Comparison of ENCODE assay signal across 17 cellular contexts in the genomic region with DNA sequence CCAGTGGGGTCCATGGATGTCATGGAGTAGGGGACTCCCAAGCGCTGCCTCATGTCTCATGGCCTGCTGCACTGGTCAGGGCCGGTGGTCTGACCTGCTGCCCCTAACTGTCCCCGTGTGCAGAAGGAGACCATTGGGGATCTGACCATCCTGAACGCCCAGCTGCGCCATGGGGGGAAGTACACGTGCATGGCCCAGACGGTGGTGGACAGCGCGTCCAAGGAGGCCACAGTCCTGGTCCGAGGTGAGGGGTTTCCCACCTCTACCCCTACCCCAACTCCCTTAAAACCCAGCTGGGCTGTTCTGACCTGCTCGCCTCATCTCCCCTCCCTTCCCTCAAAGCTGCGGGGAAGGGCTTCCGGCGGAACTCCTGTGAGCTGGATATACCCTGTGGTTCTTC. TPM values are rescaled to one million over a fixed set of nuclear protein-coding genes. Genes with fewer than 3 reads are reported as not detected.
DNase-seq lines count a peak whose midpoint lies in the region; ATAC-seq, FAIRE-seq and TF ChIP-seq lines count a peak whose summit lies in the region.
"Had no signal": no experiment of that assay in that cellular context is flagged by ENCODE, and none has a peak within 500 bp of the region (broad histone marks: within the 10 kb centered on the region; RNA-seq: fewer than 3 reads in every experiment).

No MANE protein-coding gene starts in this region.

- H3K27ac ChIP-seq in HepG2 (ENCODE audit: extremely low read length, insufficient read depth, low read length), result no peak overlapping the region
- H3K27ac ChIP-seq: BLaER1 treated with 17β-estradiol and CSF1 and Interleukin-3, amounts not matched to agents 10 nM and 100 nM; GM23248 had no signal

- BruUV-seq in HepG2 (replicated peaks; lab: Mats Ljungman, UMichigan), result no TSS peak

- H3K9ac ChIP-seq in HepG2 (ENCODE audit: insufficient read depth, low read depth, low read length), result no peak overlapping the region
- H3K9ac ChIP-seq: BLaER1 treated with 17β-estradiol and CSF1 and Interleukin-3, amounts not matched to agents 10 nM and 100 nM; GM23248 had no signal

- no peak overlapping the region for H3K4me2 ChIP-seq in HepG2 (ENCODE audit: low read depth, low read length)
- H3K4me2 ChIP-seq: BLaER1 treated with 17β-estradiol and CSF1 and Interleukin-3, amounts not matched to agents 10 nM and 100 nM had no signal

- no peak for TF ChIP-seq EP300 in HepG2 (IDR thresholded peaks at IDR 0.05; ENCODE audit: low read depth in 2 of 2, low read length in 2 of 2)
- no peak for TF ChIP-seq EP300 in HepG2 (CRISPR knock-in tag; IDR thresholded peaks at IDR 0.05; ENCODE audit: borderline replicate concordance)

- no peaks in the 10 kb centered on the region for H3K36me3 Mint-ChIP-seq in type B pancreatic cell
- H3K36me3 Mint-ChIP-seq: CD4-positive, CD25-positive, alpha-beta regulatory T cell had no signal

- H3K79me2 ChIP-seq in HepG2 (ENCODE audit: insufficient read depth, low read length), result no peaks in the 10 kb centered on the region

- ATAC-seq in HepG2 (no peak), sciatic nerve (no peak)

- H3K27me3 ChIP-seq in HepG2 (ENCODE audit: control insufficient read depth in 1 of 2, insufficient read depth in 2 of 2, low read length in 2 of 2), result peaks cover 0 to 19% of the 10 kb centered on the region in 2 experiments; a peak in 3 of 5 replicates
- H3K27me3 ChIP-seq: BLaER1 treated with 17β-estradiol and CSF1 and Interleukin-3, amounts not matched to agents 10 nM and 100 nM had no signal

- H3K4me1 Mint-ChIP-seq in type B pancreatic cell (ENCODE audit: unreplicated experiment), result peaks cover 9% of the 10 kb centered on the region

- peak; percentile 22 for DNase-seq in activated effector memory CD4-positive, alpha-beta T cell treated with anti-CD3 and anti-CD28 coated beads, Interleukin-2, amount 50 U/mL, for 16 hours
- no peak for DNase-seq in activated effector memory CD4-positive, alpha-beta T cell treated with Interleukin-2 at 50 U/mL for 16 hours
- no peak for DNase-seq in HepG2 (ENCODE audit: low spot score)
- peak; percentile 54 for DNase-seq in sciatic nerve (ENCODE audit: low spot score)
- peak; percentile 51 for DNase-seq in type B pancreatic cell (ENCODE audit: extremely low spot score, unreplicated experiment)
- DNase-seq in foreskin melanocyte, result no peak
- DNase-seq in effector CD4-positive, alpha-beta T cell, result no peak
- DNase-seq in GDM1 (lab: John Stamatoyannopoulos, UW), result no peak
- DNase-seq: 8988T; CD4-positive, CD25-positive, alpha-beta regulatory T cell; GM23248 had no signal

- no peak overlapping the region for H3K27ac Mint-ChIP-seq in type B pancreatic cell
- H3K27ac Mint-ChIP-seq: CD4-positive, CD25-positive, alpha-beta regulatory T cell had no signal

- no peaks in the 10 kb centered on the region for H3K36me3 ChIP-seq in HepG2 (replicated peaks in 1 of 2; ENCODE audit: control insufficient read depth in 1 of 2, insufficient read depth in 2 of 2, low read length in 2 of 2)
- H3K36me3 ChIP-seq: BLaER1 treated with 17β-estradiol and CSF1 and Interleukin-3, amounts not matched to agents 10 nM and 100 nM had no signal

- no peaks in the 10 kb centered on the region for H3K9me3 ChIP-seq in HepG2 (ENCODE audit: low read length)
- H3K9me3 ChIP-seq: BLaER1 treated with 17β-estradiol and CSF1 and Interleukin-3, amounts not matched to agents 10 nM and 100 nM had no signal

- FAIRE-seq in HepG2 (lab: Jason Lieb, UNC), result no peak
- FAIRE-seq: GM12891, HTR-8/SVneo had no signal

- POLR2A ChIA-PET in HepG2 (lab: Yijun Ruan, JAX), result no interaction called here

- H3K27me3 Mint-ChIP-seq in type B pancreatic cell, result peaks cover 18% of the 10 kb centered on the region

- TF ChIP-seq RAD21 in HepG2 (CRISPR knock-in tag; IDR thresholded peaks at IDR 0.05), result no peak

- TF ChIP-seq CTCF in HepG2 (CRISPR knock-in tag; IDR thresholded peaks at IDR 0.05) (no peak), type B pancreatic cell (conservative IDR thresholded peaks at IDR 0.05) (no peak)

- WGBS in HepG2 (ENCODE audit: low lambda C conversion rate), result 82% methylated on average over 5 of the region's 14 CpGs

- H3K4me3 Mint-ChIP-seq in type B pancreatic cell, result no peak overlapping the region
- H3K4me3 Mint-ChIP-seq: CD4-positive, CD25-positive, alpha-beta regulatory T cell; H9 had no signal

- in situ Hi-C loops in HepG2 (cut with HindIII; ENCODE audit: extremely low pct_ligation_motif_present, low pct_unique_long_range_greater_than_20kb), result loop anchor here (10.0 kb wide), 1 partner anchor 189 kb away; no protein-coding TSS in a partner anchor

- no peak overlapping the region for H2AFZ ChIP-seq in HepG2 (ENCODE audit: low read length)
- H2AFZ ChIP-seq: GM23248 had no signal

- intact Hi-C loops in HepG2 (cut with micrococcal nuclease; ENCODE audit: unreplicated experiment) (no loop called here), sciatic nerve (cut with DNase I) (no loop called here)

- no peak overlapping the region for H3K4me3 ChIP-seq in HepG2 (replicated peaks in 1 of 3; ENCODE audit: insufficient read depth in 1 of 3, low read depth in 2 of 3, low read length in 3 of 3)
- H3K4me3 ChIP-seq: BLaER1 treated with 17β-estradiol and CSF1 and Interleukin-3, amounts not matched to agents 10 nM and 100 nM; GM23248 had no signal

- H3K9me3 Mint-ChIP-seq in type B pancreatic cell, result no peaks in the 10 kb centered on the region
- H3K9me3 Mint-ChIP-seq: H9 had no signal

- CTCF ChIA-PET in HepG2 (lab: Yijun Ruan, JAX; ENCODE audit: low intra/inter-chr PET ratio, low total read pairs), result no interaction called here

- TF ChIP-seq POLR2A in HepG2 (IDR thresholded peaks at IDR 0.05; ENCODE audit: insufficient read depth in 1 of 2, low read depth in 2 of 2, low read length in 2 of 2), result no peak

- no peaks in the 10 kb centered on the region for H4K20me1 ChIP-seq in HepG2 (ENCODE audit: insufficient read depth, low read length)
- H4K20me1 ChIP-seq: BLaER1 treated with 17β-estradiol and CSF1 and Interleukin-3, amounts not matched to agents 10 nM and 100 nM had no signal

- H3K4me1 ChIP-seq in HepG2 (ENCODE audit: insufficient read depth, low read length), result no peaks in the 10 kb centered on the region

RNA-seq across cellular contexts. Expression of a gene that starts 18.6 kb away (rescaled TPM):
- 1.1 and 1.9 TPM in 2 replicates for total RNA-seq in HepG2 (2016; rRNA removed; fragmentation: Illumina TruSeq; extraction: Trizol)
- total RNA-seq in HepG2 (2016; cell fraction: cytosol; rRNA removed; fragmentation: Illumina TruSeq; extraction: Trizol; ENCODE audit: low read depth), result 0.30 TPM in 1 of 2 replicates, not detected in the other
- total RNA-seq in HepG2 (2016; cell fraction: insoluble cytoplasmic fraction; rRNA removed; fragmentation: Illumina TruSeq; extraction: Trizol), result 1.5 and 2.0 TPM in 2 replicates
- total RNA-seq in HepG2 (2016; cell fraction: membrane; rRNA removed; fragmentation: Illumina TruSeq; extraction: Trizol), result 0.56 and 0.72 TPM in 2 replicates
- total RNA-seq in HepG2 (2016; cell fraction: nucleus; rRNA removed; fragmentation: Illumina TruSeq; extraction: Trizol), result 1.6 and 1.8 TPM in 2 replicates
- 1.1 and 1.3 TPM in 2 replicates for polyA plus RNA-seq in HepG2 (2011; rRNA removed)
- 0.79 and 1.5 TPM in 2 replicates for polyA plus RNA-seq in HepG2 (2011; cell fraction: cytosol; rRNA removed)
- polyA plus RNA-seq in HepG2 (2011; cell fraction: nucleus; rRNA removed), result 0.96 and 1.2 TPM in 2 replicates
- 0.86 and 2.4 TPM in 2 replicates for polyA plus RNA-seq in HepG2 (2012)
- 0.16 and 0.29 TPM in 2 replicates for polyA plus RNA-seq in HepG2 (2016; cell fraction: cytosol; fragmentation: Illumina TruSeq; extraction: Trizol; ENCODE audit: low read depth)
- 1.5 and 1.7 TPM in 2 replicates for polyA plus RNA-seq in HepG2 (2016; cell fraction: insoluble cytoplasmic fraction; fragmentation: Illumina TruSeq; extraction: Trizol; ENCODE audit: low read depth)
- polyA plus RNA-seq in HepG2 (2016; cell fraction: membrane; fragmentation: Illumina TruSeq; extraction: Trizol; ENCODE audit: low read depth), result 0.36 and 0.65 TPM in 2 replicates
- 1.5 and 2.9 TPM in 2 replicates for polyA plus RNA-seq in HepG2 (2016; cell fraction: nucleus; fragmentation: Illumina TruSeq; extraction: Trizol; ENCODE audit: insufficient read depth, low read depth)
- polyA minus RNA-seq in HepG2 (2011; rRNA and poly(A)+ RNA removed; ENCODE audit: low replicate concordance), result 3.0 and 5.1 TPM in 2 replicates
- polyA minus RNA-seq in HepG2 (2011; cell fraction: cytosol; rRNA and poly(A)+ RNA removed), result 1.1 and 1.5 TPM in 2 replicates
- 5.2 and 6.3 TPM in 2 replicates for polyA minus RNA-seq in HepG2 (2011; cell fraction: nucleus; rRNA and poly(A)+ RNA removed)
- 2.8 TPM for total RNA-seq in sciatic nerve
- total RNA-seq in type B pancreatic cell (ENCODE audit: low replicate concordance), result 3.3 and 5.8 TPM in 2 replicates

RNA-seq across cellular contexts. Expression of a gene that starts 22.7 kb away (rescaled TPM):
- not detected in 2 replicates for total RNA-seq in HepG2 (2016; rRNA removed; fragmentation: Illumina TruSeq; extraction: Trizol)
- total RNA-seq in HepG2 (2016; cell fraction: cytosol; rRNA removed; fragmentation: Illumina TruSeq; extraction: Trizol; ENCODE audit: low read depth), result not detected in 2 replicates
- not detected in 2 replicates for total RNA-seq in HepG2 (2016; cell fraction: insoluble cytoplasmic fraction; rRNA removed; fragmentation: Illumina TruSeq; extraction: Trizol)
- not detected in 2 replicates for total RNA-seq in HepG2 (2016; cell fraction: membrane; rRNA removed; fragmentation: Illumina TruSeq; extraction: Trizol)
- total RNA-seq in HepG2 (2016; cell fraction: nucleus; rRNA removed; fragmentation: Illumina TruSeq; extraction: Trizol), result not detected in 2 replicates
- polyA plus RNA-seq in HepG2 (2011; rRNA removed), result not detected in 2 replicates
- not detected in 2 replicates for polyA plus RNA-seq in HepG2 (2011; cell fraction: cytosol; rRNA removed)
- not detected in 2 replicates for polyA plus RNA-seq in HepG2 (2011; cell fraction: nucleus; rRNA removed)
- not detected in 2 replicates for polyA plus RNA-seq in HepG2 (2012)
- polyA plus RNA-seq in HepG2 (2016; cell fraction: cytosol; fragmentation: Illumina TruSeq; extraction: Trizol; ENCODE audit: low read depth), result not detected in 2 replicates
- not detected in 2 replicates for polyA plus RNA-seq in HepG2 (2016; cell fraction: insoluble cytoplasmic fraction; fragmentation: Illumina TruSeq; extraction: Trizol; ENCODE audit: low read depth)
- not detected in 2 replicates for polyA plus RNA-seq in HepG2 (2016; cell fraction: membrane; fragmentation: Illumina TruSeq; extraction: Trizol; ENCODE audit: low read depth)
- not detected in 2 replicates for polyA plus RNA-seq in HepG2 (2016; cell fraction: nucleus; fragmentation: Illumina TruSeq; extraction: Trizol; ENCODE audit: insufficient read depth, low read depth)
- not detected in 2 replicates for polyA minus RNA-seq in HepG2 (2011; rRNA and poly(A)+ RNA removed; ENCODE audit: low replicate concordance)
- polyA minus RNA-seq in HepG2 (2011; cell fraction: cytosol; rRNA and poly(A)+ RNA removed), result not detected in 2 replicates
- not detected in 2 replicates for polyA minus RNA-seq in HepG2 (2011; cell fraction: nucleus; rRNA and poly(A)+ RNA removed)
- total RNA-seq in sciatic nerve, result 8.0 TPM
- 0.59 and 6.3 TPM in 2 replicates for total RNA-seq in type B pancreatic cell (ENCODE audit: low replicate concordance)
- total RNA-seq: CD4-positive, CD25-positive, alpha-beta regulatory T cell; Daoy; G401; GM23248 had no signal
- polyA plus RNA-seq: CD4-positive, CD25-positive, alpha-beta regulatory T cell; GM23248 had no signal

RNA-seq across cellular contexts. Expression of a gene that starts 56.1 kb away (rescaled TPM):
- 17.1 and 26.2 TPM in 2 replicates for total RNA-seq in HepG2 (2016; rRNA removed; fragmentation: Illumina TruSeq; extraction: Trizol)
- 1.6 and 1.9 TPM in 2 replicates for total RNA-seq in HepG2 (2016; cell fraction: cytosol; rRNA removed; fragmentation: Illumina TruSeq; extraction: Trizol; ENCODE audit: low read depth)
- total RNA-seq in HepG2 (2016; cell fraction: insoluble cytoplasmic fraction; rRNA removed; fragmentation: Illumina TruSeq; extraction: Trizol), result 17.2 and 24.7 TPM in 2 replicates
- total RNA-seq in HepG2 (2016; cell fraction: membrane; rRNA removed; fragmentation: Illumina TruSeq; extraction: Trizol), result 6.4 and 7.5 TPM in 2 replicates
- 10.1 and 10.3 TPM in 2 replicates for total RNA-seq in HepG2 (2016; cell fraction: nucleus; rRNA removed; fragmentation: Illumina TruSeq; extraction: Trizol)
- 5.2 and 6.6 TPM in 2 replicates for polyA plus RNA-seq in HepG2 (2011; rRNA removed)
- polyA plus RNA-seq in HepG2 (2011; cell fraction: cytosol; rRNA removed), result 3.7 and 5.8 TPM in 2 replicates
- 1.4 and 1.8 TPM in 2 replicates for polyA plus RNA-seq in HepG2 (2011; cell fraction: nucleus; rRNA removed)
- 5.8 and 6.2 TPM in 2 replicates for polyA plus RNA-seq in HepG2 (2012)
- 0.75 and 0.76 TPM in 2 replicates for polyA plus RNA-seq in HepG2 (2016; cell fraction: cytosol; fragmentation: Illumina TruSeq; extraction: Trizol; ENCODE audit: low read depth)
- 14.3 and 15.3 TPM in 2 replicates for polyA plus RNA-seq in HepG2 (2016; cell fraction: insoluble cytoplasmic fraction; fragmentation: Illumina TruSeq; extraction: Trizol; ENCODE audit: low read depth)
- 1.9 and 2.2 TPM in 2 replicates for polyA plus RNA-seq in HepG2 (2016; cell fraction: membrane; fragmentation: Illumina TruSeq; extraction: Trizol; ENCODE audit: low read depth)
- polyA plus RNA-seq in HepG2 (2016; cell fraction: nucleus; fragmentation: Illumina TruSeq; extraction: Trizol; ENCODE audit: insufficient read depth, low read depth), result 9.4 and 10.1 TPM in 2 replicates
- polyA minus RNA-seq in HepG2 (2011; rRNA and poly(A)+ RNA removed; ENCODE audit: low replicate concordance), result 8.1 and 27.8 TPM in 2 replicates
- polyA minus RNA-seq in HepG2 (2011; cell fraction: cytosol; rRNA and poly(A)+ RNA removed), result 9.4 and 10.2 TPM in 2 replicates
- 7.9 and 9.2 TPM in 2 replicates for polyA minus RNA-seq in HepG2 (2011; cell fraction: nucleus; rRNA and poly(A)+ RNA removed)
- total RNA-seq in sciatic nerve, result 18.1 TPM
- total RNA-seq in type B pancreatic cell (ENCODE audit: low replicate concordance), result 16.5 and 21.4 TPM in 2 replicates

Comparison
In these comparisons a context has a peak if more than half of its experiments do, and no peak if none do; other contexts are left out.
1. DNase-seq: peak in activated effector memory CD4-positive, alpha-beta T cell treated with anti-CD3 and anti-CD28 coated beads, Interleukin-2, amount 50 U/mL, for 16 hours (single experiment), sciatic nerve (single experiment) and type B pancreatic cell (single experiment); none in activated effector memory CD4-positive, alpha-beta T cell treated with Interleukin-2 at 50 U/mL for 16 hours (single experiment), HepG2 (single experiment), foreskin melanocyte (single experiment), effector CD4-positive, alpha-beta T cell (single experiment) and GDM1 (single experiment).